ENCODE assay signal across 24 cellular contexts in the genomic region with DNA sequence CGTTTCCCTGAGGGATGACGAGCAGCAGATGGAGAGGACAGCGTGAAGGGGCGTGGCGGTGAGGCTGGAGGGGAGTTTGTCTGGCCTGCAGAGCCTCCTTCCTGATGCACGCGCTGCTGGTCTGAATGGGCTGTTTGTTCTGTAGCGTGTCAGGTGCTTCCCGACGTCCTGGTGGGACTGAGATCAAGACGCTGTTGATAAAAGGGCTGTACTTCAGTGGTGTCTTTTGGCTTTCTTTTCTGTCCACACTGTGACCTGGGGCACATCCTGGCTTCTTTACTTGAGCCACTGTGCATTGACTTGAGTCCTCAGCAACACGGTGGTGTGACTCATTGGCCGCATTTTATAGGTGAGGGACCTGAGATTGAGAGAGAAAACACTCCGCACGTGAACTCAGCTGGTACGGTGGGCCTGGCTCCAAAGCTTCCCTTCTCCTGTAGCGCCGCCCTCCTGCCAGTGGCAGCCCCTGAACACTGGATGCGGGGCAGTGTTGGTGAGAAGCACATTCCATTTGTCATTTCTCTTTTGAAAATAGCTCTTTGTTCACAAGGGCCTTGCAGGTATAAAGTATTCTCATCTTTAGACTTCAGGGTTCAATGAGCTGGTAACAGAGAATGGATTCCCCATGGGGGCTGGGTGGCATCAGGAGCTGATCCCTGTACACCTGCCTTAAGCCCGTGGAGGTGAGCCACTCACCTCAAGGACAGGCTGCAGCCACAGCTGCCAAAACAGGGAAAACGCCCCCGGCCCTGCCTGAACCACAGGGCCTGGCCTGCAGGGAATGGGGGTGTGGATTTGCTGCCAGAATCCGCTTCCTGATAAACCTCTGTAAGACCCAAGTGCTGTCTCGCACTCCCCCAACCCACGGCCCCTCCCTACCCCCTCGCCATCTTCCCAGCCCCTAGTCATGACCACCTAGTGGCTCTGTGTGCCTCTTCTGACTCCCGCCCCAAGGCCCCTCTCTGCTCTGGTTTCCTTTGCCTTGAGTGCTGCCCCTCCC. TPM values are rescaled to one million over a fixed set of nuclear protein-coding genes. Genes with fewer than 3 reads are reported as not detected.
DNase-seq lines count a peak whose midpoint lies in the region; FAIRE-seq and TF ChIP-seq lines count a peak whose summit lies in the region.
"Had no signal": no experiment of that assay in that cellular context is flagged by ENCODE, and none has a peak within 500 bp of the region (broad histone marks: within the 10 kb centered on the region; RNA-seq: fewer than 3 reads in every experiment).

No MANE protein-coding gene starts in this region.

- H4K20me1 ChIP-seq in H1 (replicated peaks in 1 of 2; ENCODE audit: control insufficient read depth in 1 of 2, insufficient read depth in 2 of 2, low read length in 2 of 2) = peaks cover 0 to 5% of the 10 kb centered on the region in 2 experiments

- H3K27me3 ChIP-seq in H1 (replicated peaks in 1 of 4; ENCODE audit: control insufficient read depth in 3 of 4, extremely low read depth in 1 of 4, insufficient read depth in 3 of 4, low read length in 3 of 4) (no peaks in the 10 kb centered on the region), sigmoid colon (no peaks in the 10 kb centered on the region), left ventricle myocardium inferior (ENCODE audit: low read depth) (no peaks in the 10 kb centered on the region)

- no peak overlapping the region for H4K5ac ChIP-seq in H1 (ENCODE audit: insufficient read length, low read depth, low read length)

- H3K27ac ChIP-seq in H1 (ENCODE audit: low read depth, low read length) (no peak overlapping the region), sigmoid colon (no peak overlapping the region), left ventricle myocardium inferior (replicated peaks) (no peak overlapping the region)
- H3K27ac ChIP-seq: parathyroid adenoma had no signal

- H4K8ac ChIP-seq in H1 (ENCODE audit: extremely low read depth, insufficient read depth, low read length) = no peak overlapping the region

- H3K79me1 ChIP-seq in H1 (ENCODE audit: low read depth, low read length) = no peaks in the 10 kb centered on the region; the same call in 1 of the 2 replicates

- 86% methylated on average over 24 of the region's 27 CpGs; no CpG with 5 or more reads in 1 of the 2 experiments for WGBS in H1 (ENCODE audit: extremely low coverage in 1 of 2, insufficient coverage in 1 of 2, insufficient read length in 1 of 2, insufficient replicate concordance in 2 of 2, low coverage in 1 of 2, low lambda C conversion rate in 2 of 2, missing lambda C conversion rate in 1 of 2), 2 experiments
- WGBS in sigmoid colon, 2 donors = 95 to 97% methylated on average over 27 of the region's 27 CpGs

- no peak overlapping the region for H2AFZ ChIP-seq in H1 (ENCODE audit: low read length)
- H2AFZ ChIP-seq: parathyroid adenoma had no signal

- H4K91ac ChIP-seq in H1 (replicated peaks; ENCODE audit: insufficient read length, low read length) = no peak overlapping the region

- H3K23me2 ChIP-seq in H1 (ENCODE audit: low read depth, low read length) = no peaks in the 10 kb centered on the region

- no peak overlapping the region for H3K56ac ChIP-seq in H1 (replicated peaks; ENCODE audit: insufficient read length, low read depth, low read length)

- peaks cover 22% of the 10 kb centered on the region for H3K36me3 Mint-ChIP-seq in activated CD4-positive, alpha-beta memory T cell treated with anti-CD3 and anti-CD28 coated beads for 36 hours
- H3K36me3 Mint-ChIP-seq in activated CD4-positive, alpha-beta memory T cell treated with anti-CD3 and anti-CD28 coated beads, Interleukin-2, amount 10 ng/mL, durations not matched to agents 7 days and 5 days (ENCODE audit: low read depth) = peaks cover 23% of the 10 kb centered on the region

- no peak overlapping the region for H2BK20ac ChIP-seq in H1 (ENCODE audit: low read length)

- H2BK15ac ChIP-seq in H1 (ENCODE audit: low read length) = no peak overlapping the region

- no peak overlapping the region for H3K14ac ChIP-seq in H1 (ENCODE audit: insufficient read length)

- H3K4me3 ChIP-seq in H1 (ENCODE audit: extremely low read depth in 1 of 4, insufficient read depth in 2 of 4, low read depth in 3 of 4, low read length in 4 of 4) = no peak overlapping the region
- no peak overlapping the region for H3K4me3 ChIP-seq in sigmoid colon
- no peak overlapping the region for H3K4me3 ChIP-seq in left ventricle myocardium inferior

- peak overlapping the region; percentile 2 for H3K27ac Mint-ChIP-seq in activated CD4-positive, alpha-beta memory T cell treated with anti-CD3 and anti-CD28 coated beads for 36 hours
- H3K27ac Mint-ChIP-seq in activated CD4-positive, alpha-beta memory T cell treated with anti-CD3 and anti-CD28 coated beads, Interleukin-2, amount 10 ng/mL, durations not matched to agents 7 days and 5 days = no peak overlapping the region
- H3K27ac Mint-ChIP-seq: activated CD4-positive, alpha-beta T cell treated with anti-CD3 and anti-CD28 coated beads, Interleukin-2, amount 10 ng/mL, durations not matched to agents 7 days and 5 days; activated naive CD8-positive, alpha-beta T cell treated with anti-CD3 and anti-CD28 coated beads, Interleukin-2, amount 10 ng/mL, durations not matched to agents 7 days and 5 days; activated T-helper 1 cell treated with anti-CD3 and anti-CD28 coated beads, Interleukin-12 subunit alpha, Interleukin-12 subunit beta, Interleukin-2, Interleukin-4 antibody, amounts not matched to agents 30 ng/mL and 10 ng/mL and 1 ng/mL, durations not matched to agents 14 hours and 24 hours and 36 hours; nephron; type B pancreatic cell had no signal

- H3K23ac ChIP-seq in H1 (ENCODE audit: insufficient read length) = no peak overlapping the region

- H3K4me2 ChIP-seq in H1 (ENCODE audit: insufficient read depth in 1 of 2, low read depth in 2 of 2, low read length in 2 of 2) = no peak overlapping the region
- H3K4me2 ChIP-seq: SK-N-SH had no signal

- H3K18ac ChIP-seq in H1 (ENCODE audit: extremely low read depth, low read length) = no peak overlapping the region

- H3K9me3 ChIP-seq in H1 (ENCODE audit: insufficient read depth in 2 of 2, low read depth in 1 of 2, low read length in 1 of 2) = peaks cover 4% of the 10 kb centered on the region in 2 experiments; a peak in 2 of 4 replicates
- H3K9me3 ChIP-seq in sigmoid colon = no peaks in the 10 kb centered on the region
- H3K9me3 ChIP-seq in left ventricle myocardium inferior (replicated peaks) = no peaks in the 10 kb centered on the region
- H3K9me3 ChIP-seq: SK-N-SH had no signal

- DNase-seq in activated CD4-positive, alpha-beta memory T cell treated with anti-CD3 and anti-CD28 coated beads for 36 hours = no peak
- no peak for DNase-seq in activated CD4-positive, alpha-beta memory T cell treated with anti-CD3 and anti-CD28 coated beads, Interleukin-2, amount 10 ng/mL, durations not matched to agents 7 days and 5 days
- DNase-seq in DMS79 (lab: John Stamatoyannopoulos, UW) = peak; percentile 64
- DNase-seq in H1 (ENCODE audit: low read depth in 1 of 2, low spot score in 2 of 2) = no peak
- DNase-seq in sigmoid colon = peak; percentile 25
- DNase-seq in H54 (ENCODE audit: insufficient read length, low spot score) = no peak
- no peak for DNase-seq in globus pallidus (ENCODE audit: low spot score)
- DNase-seq in left ventricle myocardium inferior = no peak
- DNase-seq: activated CD4-positive, alpha-beta T cell treated with anti-CD3 and anti-CD28 coated beads, Interleukin-2, amount 10 ng/mL, durations not matched to agents 7 days and 5 days; activated naive CD8-positive, alpha-beta T cell treated with anti-CD3 and anti-CD28 coated beads, Interleukin-2, amount 10 ng/mL, durations not matched to agents 7 days and 5 days; cerebellar nuclear complex; foreskin fibroblast; Kasumi-1; NCI-H1694 treated with DMSO at 0.1 percent for 48 hours; NCI-H526; right cardiac atrium; SK-N-SH; stimulated activated CD4-positive, alpha-beta T cell treated with anti-CD3 and anti-CD28 coated beads, Interleukin-15, amount 100 ng/mL, for 24 hours had no signal

- CTCF ChIA-PET in activated CD4-positive, alpha-beta memory T cell treated with anti-CD3 and anti-CD28 coated beads for 36 hours (lab: Charles Lee) = interaction anchor here (0.6 to 2.2 kb wide), 3 partner anchors 14 to 75 kb away, joined by 3 to 6 read pairs (median 5); no protein-coding TSS in a partner anchor
- CTCF ChIA-PET in activated CD4-positive, alpha-beta memory T cell treated with anti-CD3 and anti-CD28 coated beads, Interleukin-2, amount 10 ng/mL, durations not matched to agents 7 days and 5 days (lab: Charles Lee) = no interaction called here
- CTCF ChIA-PET in H1 (lab: Charles Lee; ENCODE audit: partially characterized antibody) = interaction anchor here (0.8 to 1.3 kb wide), 6 partner anchors 12 to 37 kb away, joined by 3 to 6 read pairs (median 4); no protein-coding TSS in a partner anchor

- no peak overlapping the region for H2BK120ac ChIP-seq in H1 (replicated peaks; ENCODE audit: low read depth, low read length)

- peaks cover 3 to 19% (median 13%) of the 10 kb centered on the region in 4 experiments; a peak in 6 of 8 replicates for H3K36me3 ChIP-seq in H1 (ENCODE audit: control insufficient read depth in 2 of 4, insufficient read depth in 4 of 4, low read length in 3 of 4)
- peaks cover 10 to 38% (median 21%) of the 10 kb centered on the region in 4 donors for H3K36me3 ChIP-seq in sigmoid colon
- peaks cover 47% of the 10 kb centered on the region for H3K36me3 ChIP-seq in left ventricle myocardium inferior

- no peaks in the 10 kb centered on the region for H3K9me3 Mint-ChIP-seq in activated CD4-positive, alpha-beta memory T cell treated with anti-CD3 and anti-CD28 coated beads for 36 hours
- H3K9me3 Mint-ChIP-seq in activated CD4-positive, alpha-beta memory T cell treated with anti-CD3 and anti-CD28 coated beads, Interleukin-2, amount 10 ng/mL, durations not matched to agents 7 days and 5 days = no peaks in the 10 kb centered on the region
- H3K9me3 Mint-ChIP-seq: activated CD4-positive, alpha-beta T cell treated with anti-CD3 and anti-CD28 coated beads, Interleukin-2, amount 10 ng/mL, durations not matched to agents 7 days and 5 days; activated naive CD8-positive, alpha-beta T cell treated with anti-CD3 and anti-CD28 coated beads, Interleukin-2, amount 10 ng/mL, durations not matched to agents 7 days and 5 days; activated T-helper 1 cell treated with anti-CD3 and anti-CD28 coated beads, Interleukin-12 subunit alpha, Interleukin-12 subunit beta, Interleukin-2, Interleukin-4 antibody, amounts not matched to agents 30 ng/mL and 10 ng/mL and 1 ng/mL, durations not matched to agents 14 hours and 24 hours and 36 hours; nephron; type B pancreatic cell had no signal

- H3K4me1 ChIP-seq in H1 (replicated peaks in 1 of 4; ENCODE audit: control insufficient read depth in 3 of 4, insufficient read depth in 4 of 4, low read length in 3 of 4) = no peaks in the 10 kb centered on the region
- no peaks in the 10 kb centered on the region for H3K4me1 ChIP-seq in sigmoid colon
- H3K4me1 ChIP-seq in left ventricle myocardium inferior = no peaks in the 10 kb centered on the region
- H3K4me1 ChIP-seq: parathyroid adenoma had no signal

- no peak for FAIRE-seq in H1 (lab: Jason Lieb, UNC)
- no peak for FAIRE-seq in H54 (lab: Jason Lieb, UNC)

- TF ChIP-seq EP300 in H1 (IDR thresholded peaks at IDR 0.05; ENCODE audit: borderline replicate concordance in 1 of 2, low read depth in 2 of 2, low read length in 2 of 2) (no peak), sigmoid colon (IDR thresholded peaks at IDR 0.05) (no peak)

- no peak for TF ChIP-seq CTCF in H1 (IDR thresholded peaks at IDR 0.05; ENCODE audit: control extremely low read depth in 1 of 3, insufficient read depth in 1 of 3, low read depth in 1 of 3, low read length in 3 of 3)
- TF ChIP-seq CTCF in sigmoid colon (IDR thresholded peaks at IDR 0.05) = no peak
- TF ChIP-seq CTCF in left ventricle myocardium inferior (IDR thresholded peaks at IDR 0.05; ENCODE audit: borderline replicate concordance) = no peak

- 0 out of 4 replicates have a peak, but pooled peaks of 1 of the 2 experiments have one; percentile 14 for TF ChIP-seq RAD21 in H1 (IDR thresholded peaks at IDR 0.05 in 1 of 2, conservative IDR thresholded peaks at IDR 0.05 in 1 of 2; ENCODE audit: low read depth in 2 of 2, low read length in 2 of 2)

- H2BK5ac ChIP-seq in H1 (ENCODE audit: low read depth, low read length) = no peak overlapping the region

- H3K27me3 Mint-ChIP-seq in activated CD4-positive, alpha-beta memory T cell treated with anti-CD3 and anti-CD28 coated beads for 36 hours = no peaks in the 10 kb centered on the region
- no peaks in the 10 kb centered on the region for H3K27me3 Mint-ChIP-seq in activated CD4-positive, alpha-beta memory T cell treated with anti-CD3 and anti-CD28 coated beads, Interleukin-2, amount 10 ng/mL, durations not matched to agents 7 days and 5 days
- H3K27me3 Mint-ChIP-seq: activated CD4-positive, alpha-beta T cell treated with anti-CD3 and anti-CD28 coated beads, Interleukin-2, amount 10 ng/mL, durations not matched to agents 7 days and 5 days; activated naive CD8-positive, alpha-beta T cell treated with anti-CD3 and anti-CD28 coated beads, Interleukin-2, amount 10 ng/mL, durations not matched to agents 7 days and 5 days; type B pancreatic cell had no signal

- no peak overlapping the region for H2AK5ac ChIP-seq in H1 (ENCODE audit: low read depth, low read length)

- POLR2A ChIA-PET in activated CD4-positive, alpha-beta memory T cell treated with anti-CD3 and anti-CD28 coated beads for 36 hours (lab: Charles Lee) = no interaction called here
- POLR2A ChIA-PET in activated CD4-positive, alpha-beta memory T cell treated with anti-CD3 and anti-CD28 coated beads, Interleukin-2, amount 10 ng/mL, durations not matched to agents 7 days and 5 days (lab: Charles Lee) = no interaction called here
- POLR2A ChIA-PET in H1 (lab: Charles Lee; ENCODE audit: partially characterized antibody) = interaction anchor here (3.0 kb wide), 1 partner anchor 10 kb away, joined by 17 read pairs; no protein-coding TSS in a partner anchor

- H2BK12ac ChIP-seq in H1 (ENCODE audit: low read depth, low read length) = no peak overlapping the region

- no peaks in the 10 kb centered on the region for H3K79me2 ChIP-seq in H1 (ENCODE audit: control insufficient read depth in 1 of 2, insufficient read depth in 2 of 2, low read length in 2 of 2)
- H3K79me2 ChIP-seq: parathyroid adenoma had no signal

- TF ChIP-seq POLR2A in H1 (IDR thresholded peaks at IDR 0.05; ENCODE audit: control extremely low read depth in 1 of 2, low read depth in 2 of 2, low read length in 2 of 2) (no peak), sigmoid colon (IDR thresholded peaks at IDR 0.05) (no peak), H54 (IDR thresholded peaks at IDR 0.05; ENCODE audit: low read depth, low read length) (no peak)

- no peak overlapping the region for H3K4ac ChIP-seq in H1 (replicated peaks; ENCODE audit: insufficient read length, low read depth, low read length)

- intact Hi-C loops in activated CD4-positive, alpha-beta memory T cell treated with anti-CD3 and anti-CD28 coated beads for 36 hours (cut with micrococcal nuclease) = no loop called here
- intact Hi-C loops in sigmoid colon (cut with DNase I) (no loop called here), left ventricle myocardium inferior (cut with micrococcal nuclease) (no loop called here)

- H3K4me3 Mint-ChIP-seq in activated CD4-positive, alpha-beta memory T cell treated with anti-CD3 and anti-CD28 coated beads for 36 hours = no peak overlapping the region
- no peak overlapping the region for H3K4me3 Mint-ChIP-seq in activated CD4-positive, alpha-beta memory T cell treated with anti-CD3 and anti-CD28 coated beads, Interleukin-2, amount 10 ng/mL, durations not matched to agents 7 days and 5 days
- H3K4me3 Mint-ChIP-seq: activated CD4-positive, alpha-beta T cell treated with anti-CD3 and anti-CD28 coated beads, Interleukin-2, amount 10 ng/mL, durations not matched to agents 7 days and 5 days; activated naive CD8-positive, alpha-beta T cell treated with anti-CD3 and anti-CD28 coated beads, Interleukin-2, amount 10 ng/mL, durations not matched to agents 7 days and 5 days; activated T-helper 1 cell treated with anti-CD3 and anti-CD28 coated beads, Interleukin-12 subunit alpha, Interleukin-12 subunit beta, Interleukin-2, Interleukin-4 antibody, amounts not matched to agents 30 ng/mL and 10 ng/mL and 1 ng/mL, durations not matched to agents 14 hours and 24 hours and 36 hours; H9; nephron; type B pancreatic cell had no signal

- peaks cover 28% of the 10 kb centered on the region for H3K4me1 Mint-ChIP-seq in activated CD4-positive, alpha-beta memory T cell treated with anti-CD3 and anti-CD28 coated beads for 36 hours (ENCODE audit: low read depth)
- H3K4me1 Mint-ChIP-seq in activated CD4-positive, alpha-beta memory T cell treated with anti-CD3 and anti-CD28 coated beads, Interleukin-2, amount 10 ng/mL, durations not matched to agents 7 days and 5 days = peaks cover 20% of the 10 kb centered on the region
- H3K4me1 Mint-ChIP-seq: H9 had no signal

- no peak overlapping the region for H3K9ac ChIP-seq in H1 (replicated peaks in 1 of 4; ENCODE audit: extremely low read depth in 1 of 4, low read depth in 3 of 4, low read length in 3 of 4)
- H3K9ac ChIP-seq: parathyroid adenoma, SK-N-SH had no signal

RNA-seq across cellular contexts. Expression of gene NSG1, which starts 29.2 kb away (rescaled TPM):
- 10 to 100 TPM in 1 of 2 experiments, 1 to 10 TPM in 1; 9.1 to 11.4 TPM for total RNA-seq in activated CD4-positive, alpha-beta memory T cell treated with anti-CD3 and anti-CD28 coated beads for 36 hours
- 1 to 10 TPM; 7.0 to 7.7 TPM for total RNA-seq in activated CD4-positive, alpha-beta memory T cell treated with anti-CD3 and anti-CD28 coated beads, Interleukin-2, amount 10 ng/mL, durations not matched to agents 7 days and 5 days
- 56.6 and 61.4 TPM in 2 replicates for total RNA-seq in H1 (2021; fragmentation: NEBNext Ultra II Directional; extraction: Animal tissue kit (Norgen Biotek cat#: 25700))
- 35.7 and 60.0 TPM in 2 replicates for polyA plus RNA-seq in H1 (2011; rRNA removed)
- polyA plus RNA-seq in H1 (2011; cell fraction: cytosol; rRNA removed) = 34.1 TPM
- 44.9 TPM for polyA plus RNA-seq in H1 (2011; cell fraction: nucleus; rRNA removed)
- polyA plus RNA-seq in H1 (2012, experiment 1 of 2) = 52.4 to 65.6 TPM (median 59.1 TPM) in 4 replicates
- 30.2 TPM for polyA plus RNA-seq in H1 (2012, experiment 2 of 2)
- 44.8 TPM for polyA plus RNA-seq in H1 (2013, experiment 1 of 2)
- polyA plus RNA-seq in H1 (2013, experiment 2 of 2) = 56.6 TPM
- polyA minus RNA-seq in H1 (2011; rRNA and poly(A)+ RNA removed) = 30.0 and 42.4 TPM in 2 replicates
- polyA minus RNA-seq in H1 (2011; cell fraction: cytosol; rRNA and poly(A)+ RNA removed) = 14.4 TPM
- polyA minus RNA-seq in H1 (2011; cell fraction: nucleus; rRNA and poly(A)+ RNA removed) = 11.0 TPM
- 1 to 10 TPM; 2.3 to 9.6 (median 5.6) TPM for total RNA-seq in sigmoid colon
- polyA plus RNA-seq in sigmoid colon = 1 to 10 TPM; 1.4 to 3.8 (median 1.8) TPM
- 14.3 TPM for total RNA-seq in left ventricle myocardium inferior
- total RNA-seq: RPMI7951 had no signal

Comparison
In these comparisons a context has a peak if more than half of its experiments do, and no peak if none do; other contexts are left out.
1. DNase-seq: peak in DMS79 (single experiment) and sigmoid colon (single experiment); none in activated CD4-positive, alpha-beta memory T cell treated with anti-CD3 and anti-CD28 coated beads for 36 hours (single experiment), activated CD4-positive, alpha-beta memory T cell treated with anti-CD3 and anti-CD28 coated beads, Interleukin-2, amount 10 ng/mL, durations not matched to agents 7 days and 5 days (single experiment), H1 (0 of 2), H54 (single experiment), globus pallidus (single experiment) and left ventricle myocardium inferior (single experiment).